1 cellular context compared by ENCODE assay signal in genomic region chr6:138541793-138542481, GRCh38.
A peak's percentile ranks its signal among the peaks of the same experiment; 100 is the strongest.
TF ChIP-seq lines count a peak whose summit lies in the region.

No MANE protein-coding gene starts in this region.

TF ChIP-seq in HepG2, 621 proteins besides CTCF, POLR2A, EP300 and RAD21 (continued from another document):
- TF ChIP-seq ZNF574 (CRISPR knock-in tag; IDR thresholded peaks at IDR 0.05) (no peak), ZNF614 (CRISPR knock-in tag; IDR thresholded peaks at IDR 0.05; ENCODE audit: borderline replicate concordance) (0 out of 2 replicates have a peak, but pooled peaks have one; percentile 3), ARNT2 (CRISPR knock-in tag; IDR thresholded peaks at IDR 0.05; ENCODE audit: low read depth) (no peak), ZNF749 (CRISPR knock-in tag; IDR thresholded peaks at IDR 0.05; ENCODE audit: borderline replicate concordance) (0 out of 2 replicates have a peak, but pooled peaks have one; percentile 11)
